Comparison of ENCODE assay signal across 14 cellular contexts in genomic region chr6:29941006-29941405, GRCh38. TPM values are rescaled to one million over a fixed set of nuclear protein-coding genes. Genes with fewer than 3 reads are reported as not detected.
DNase-seq lines count a peak whose midpoint lies in the region; ATAC-seq and TF ChIP-seq lines count a peak whose summit lies in the region.
"Had no signal": no experiment of that assay in that cellular context is flagged by ENCODE, and none has a peak within 500 bp of the region (broad histone marks: within the 10 kb centered on the region; RNA-seq: fewer than 3 reads in every experiment).

No MANE protein-coding gene starts in this region.

- WGBS in gastroesophageal sphincter (ENCODE audit: low coverage in 1 of 2), 2 donors: 62 to 68% methylated on average over 4 of the region's 4 CpGs

- no peak for ATAC-seq in stimulated activated naive CD8-positive, alpha-beta T cell treated with anti-CD3 and anti-CD28 coated beads, Interleukin-15, Interleukin-2, amounts not matched to agents 100 U/mL and 50 U/mL, for 24 hours
- ATAC-seq in activated T-helper 17 cell treated with anti-CD3 and anti-CD28 coated beads, Interleukin-2, amount 50 U/mL, for 72 hours (replicated peaks): no peak
- ATAC-seq in gastroesophageal sphincter: no peak
- no peak for ATAC-seq in left ventricle myocardium superior

- peak overlapping the region; percentile 81 for H3K27ac Mint-ChIP-seq in stimulated activated naive CD8-positive, alpha-beta T cell treated with anti-CD3 and anti-CD28 coated beads, Interleukin-15, Interleukin-2, amounts not matched to agents 100 ng/mL and 50 ng/mL, for 24 hours
- peak overlapping the region; percentile 100 for H3K27ac Mint-ChIP-seq in activated T-helper 17 cell treated with anti-CD3 and anti-CD28 coated beads, Interleukin-2, amount 50 U/mL, for 72 hours
- H3K27ac Mint-ChIP-seq in mesothelial cell of epicardium (no peak overlapping the region), type B pancreatic cell (no peak overlapping the region)

- H3K4me1 Mint-ChIP-seq in stimulated activated naive CD8-positive, alpha-beta T cell treated with anti-CD3 and anti-CD28 coated beads, Interleukin-15, Interleukin-2, amounts not matched to agents 100 ng/mL and 50 ng/mL, for 24 hours (ENCODE audit: low read depth): peaks cover 30% of the 10 kb centered on the region
- H3K4me1 Mint-ChIP-seq in activated T-helper 17 cell treated with anti-CD3 and anti-CD28 coated beads, Interleukin-2, amount 50 U/mL, for 72 hours: peaks cover 16% of the 10 kb centered on the region
- H3K4me1 Mint-ChIP-seq in mesothelial cell of epicardium: peaks cover 12% of the 10 kb centered on the region
- peaks cover 12% of the 10 kb centered on the region for H3K4me1 Mint-ChIP-seq in type B pancreatic cell (ENCODE audit: unreplicated experiment)

- no peak overlapping the region for H3K4me3 ChIP-seq in gastroesophageal sphincter

- H3K4me3 Mint-ChIP-seq in stimulated activated naive CD8-positive, alpha-beta T cell treated with anti-CD3 and anti-CD28 coated beads, Interleukin-15, Interleukin-2, amounts not matched to agents 100 ng/mL and 50 ng/mL, for 24 hours: peak overlapping the region; percentile 94
- peak overlapping the region; percentile 99 for H3K4me3 Mint-ChIP-seq in activated T-helper 17 cell treated with anti-CD3 and anti-CD28 coated beads, Interleukin-2, amount 50 U/mL, for 72 hours
- peak overlapping the region; percentile 19 for H3K4me3 Mint-ChIP-seq in mesothelial cell of epicardium
- H3K4me3 Mint-ChIP-seq in type B pancreatic cell: peak overlapping the region; percentile 75

- DNase-seq in stimulated activated naive CD8-positive, alpha-beta T cell treated with anti-CD3 and anti-CD28 coated beads, Interleukin-15, Interleukin-2, amounts not matched to agents 100 U/mL and 50 U/mL, for 24 hours: no peak
- DNase-seq in mesothelial cell of epicardium (ENCODE audit: low spot score in 2 of 2, unreplicated experiment in 2 of 2) (no peak), type B pancreatic cell (ENCODE audit: extremely low spot score, unreplicated experiment) (no peak), left ventricle myocardium superior (no peak), NCI-H1092 treated with DMSO at 0.1 percent for 48 hours (lab: John Stamatoyannopoulos, UW) (no peak)
- DNase-seq: activated CD4-positive, CD25-positive, alpha-beta regulatory T cell treated with anti-CD3 and anti-CD28 coated beads, Interleukin-2, amount 50 U/mL, for 72 hours; aorta; BE2C; NCI-H2171; posterior cingulate gyrus had no signal

- no peaks in the 10 kb centered on the region for H3K9me3 Mint-ChIP-seq in stimulated activated naive CD8-positive, alpha-beta T cell treated with anti-CD3 and anti-CD28 coated beads, Interleukin-15, Interleukin-2, amounts not matched to agents 100 ng/mL and 50 ng/mL, for 24 hours
- no peaks in the 10 kb centered on the region for H3K9me3 Mint-ChIP-seq in activated T-helper 17 cell treated with anti-CD3 and anti-CD28 coated beads, Interleukin-2, amount 50 U/mL, for 72 hours
- no peaks in the 10 kb centered on the region for H3K9me3 Mint-ChIP-seq in mesothelial cell of epicardium
- H3K9me3 Mint-ChIP-seq in type B pancreatic cell: no peaks in the 10 kb centered on the region

- H3K27me3 Mint-ChIP-seq in stimulated activated naive CD8-positive, alpha-beta T cell treated with anti-CD3 and anti-CD28 coated beads, Interleukin-15, Interleukin-2, amounts not matched to agents 100 ng/mL and 50 ng/mL, for 24 hours: no peaks in the 10 kb centered on the region
- H3K27me3 Mint-ChIP-seq in activated T-helper 17 cell treated with anti-CD3 and anti-CD28 coated beads, Interleukin-2, amount 50 U/mL, for 72 hours: no peaks in the 10 kb centered on the region
- peaks cover 15% of the 10 kb centered on the region for H3K27me3 Mint-ChIP-seq in mesothelial cell of epicardium (ENCODE audit: low read depth)
- peaks cover 8% of the 10 kb centered on the region for H3K27me3 Mint-ChIP-seq in type B pancreatic cell

- TF ChIP-seq EP300 in gastroesophageal sphincter (IDR thresholded peaks at IDR 0.05): no peak

- TF ChIP-seq CTCF in mesothelial cell of epicardium (IDR thresholded peaks at IDR 0.05; ENCODE audit: unreplicated experiment) (no peak), type B pancreatic cell (conservative IDR thresholded peaks at IDR 0.05) (no peak), gastroesophageal sphincter (IDR thresholded peaks at IDR 0.05) (no peak)

- peaks cover 34% of the 10 kb centered on the region for H3K36me3 Mint-ChIP-seq in stimulated activated naive CD8-positive, alpha-beta T cell treated with anti-CD3 and anti-CD28 coated beads, Interleukin-15, Interleukin-2, amounts not matched to agents 100 ng/mL and 50 ng/mL, for 24 hours (ENCODE audit: low read depth)
- peaks cover 46% of the 10 kb centered on the region for H3K36me3 Mint-ChIP-seq in activated T-helper 17 cell treated with anti-CD3 and anti-CD28 coated beads, Interleukin-2, amount 50 U/mL, for 72 hours (ENCODE audit: low read depth)
- peaks cover 22% of the 10 kb centered on the region for H3K36me3 Mint-ChIP-seq in mesothelial cell of epicardium
- peaks cover 15% of the 10 kb centered on the region for H3K36me3 Mint-ChIP-seq in type B pancreatic cell

- peaks cover 0 to 11% of the 10 kb centered on the region in 2 donors for H3K36me3 ChIP-seq in gastroesophageal sphincter
- H3K36me3 ChIP-seq: thoracic aorta had no signal

- H3K9me3 ChIP-seq in gastroesophageal sphincter: no peaks in the 10 kb centered on the region
- H3K9me3 ChIP-seq: BE2C, thoracic aorta had no signal

- H3K4me1 ChIP-seq in gastroesophageal sphincter: peaks cover 0 to 31% (median 0%) of the 10 kb centered on the region in 3 donors
- H3K4me1 ChIP-seq: BE2C had no signal

- intact Hi-C loops in left ventricle myocardium superior (cut with micrococcal nuclease): no loop called here

- H3K27me3 ChIP-seq in gastroesophageal sphincter: no peaks in the 10 kb centered on the region
- H3K27me3 ChIP-seq: BE2C had no signal

- peak overlapping the region in 1 of 4 donors; percentile 86 for H3K27ac ChIP-seq in gastroesophageal sphincter

- TF ChIP-seq POLR2A in gastroesophageal sphincter (IDR thresholded peaks at IDR 0.05): no peak

RNA-seq across cellular contexts. Expression of gene HLA-A, which starts 1.3 kb away (rescaled TPM):
- total RNA-seq in activated T-helper 17 cell treated with anti-CD3 and anti-CD28 coated beads, Interleukin-2, amount 50 U/mL, for 72 hours: 1,000 to 10,000 TPM; 1,094 to 1,926 TPM
- total RNA-seq in mesothelial cell of epicardium (112 to 115 TPM (median 113 TPM) in 3 replicates), type B pancreatic cell (ENCODE audit: low replicate concordance) (183 and 209 TPM in 2 replicates), gastroesophageal sphincter (100 to 1,000 TPM; 281 to 626 (median 424) TPM), left ventricle myocardium superior (256 TPM)

Comparison
In these comparisons a context has a peak if more than half of its experiments do, and no peak if none do; other contexts are left out.
1. H3K27ac Mint-ChIP-seq: peak in stimulated activated naive CD8-positive, alpha-beta T cell treated with anti-CD3 and anti-CD28 coated beads, Interleukin-15, Interleukin-2, amounts not matched to agents 100 ng/mL and 50 ng/mL, for 24 hours (single experiment) and activated T-helper 17 cell treated with anti-CD3 and anti-CD28 coated beads, Interleukin-2, amount 50 U/mL, for 72 hours (single experiment); none in mesothelial cell of epicardium (single experiment) and type B pancreatic cell (single experiment).
2. H3K4me3 Mint-ChIP-seq: peak in every context shown above with its lines; median percentile 99 in activated T-helper 17 cell treated with anti-CD3 and anti-CD28 coated beads, Interleukin-2, amount 50 U/mL, for 72 hours; 94 in stimulated activated naive CD8-positive, alpha-beta T cell treated with anti-CD3 and anti-CD28 coated beads, Interleukin-15, Interleukin-2, amounts not matched to agents 100 ng/mL and 50 ng/mL, for 24 hours; 75 in type B pancreatic cell; 19 in mesothelial cell of epicardium.